Comparison of ENCODE assay signal across 9 cellular contexts in the genomic region with DNA sequence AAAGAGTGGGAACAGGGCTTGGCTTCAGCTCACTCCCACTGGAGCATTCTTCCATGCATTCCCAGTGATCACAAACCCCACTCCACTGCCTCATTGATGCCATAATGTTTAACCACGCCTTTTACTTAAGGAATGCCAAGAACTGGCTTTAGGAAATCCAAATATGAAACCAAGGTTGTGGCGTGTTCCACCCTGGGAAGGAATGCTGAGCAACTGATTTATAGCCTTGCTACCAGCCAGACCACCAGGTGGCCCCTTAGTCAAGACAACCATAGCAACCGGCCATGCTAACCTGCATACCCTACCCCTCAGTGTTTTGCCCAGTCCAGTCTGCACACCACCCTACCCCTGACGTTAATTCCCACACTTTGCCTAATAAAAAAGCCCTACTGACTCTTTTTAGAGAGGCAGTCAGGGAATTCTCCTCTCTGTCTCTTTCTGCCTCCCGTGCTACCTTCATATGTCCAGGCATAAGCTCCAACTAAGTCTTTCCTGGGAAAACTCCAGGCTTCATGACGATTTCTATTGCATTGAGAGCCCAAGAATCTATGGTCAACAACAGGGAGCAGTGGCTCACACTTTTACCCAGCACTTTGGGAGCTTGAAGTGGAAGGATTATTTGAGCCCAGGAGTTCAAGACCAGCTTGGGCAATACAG. TPM values are rescaled to one million over a fixed set of nuclear protein-coding genes. Genes with fewer than 3 reads are reported as not detected.
DNase-seq lines count a peak whose midpoint lies in the region; ATAC-seq and TF ChIP-seq lines count a peak whose summit lies in the region.
"Had no signal": no experiment of that assay in that cellular context is flagged by ENCODE, and none has a peak within 500 bp of the region (broad histone marks: within the 10 kb centered on the region; RNA-seq: fewer than 3 reads in every experiment).

No MANE protein-coding gene starts in this region.

- peak; percentile 30 for DNase-seq in activated CD8-positive, alpha-beta T cell treated with anti-CD3 and anti-CD28 coated beads for 36 hours
- no peak for DNase-seq in activated CD8-positive, alpha-beta T cell treated with anti-CD3 and anti-CD28 coated beads, Interleukin-2, amount 10 ng/mL, durations not matched to agents 7 days and 5 days
- peak; percentile 58 for DNase-seq in WTC11 (ENCODE audit: low spot score)
- peak in 1 of 2 donors; percentile 44 for DNase-seq in upper lobe of left lung
- no peak for DNase-seq in NCI-H2107 (lab: John Stamatoyannopoulos, UW)
- DNase-seq: CD4-positive, CD25-positive, alpha-beta regulatory T cell had no signal

- H3K27ac ChIP-seq in iPS-20b (ENCODE audit: low read length): no peak overlapping the region
- peak overlapping the region in 2 of 4 donors; percentile 7 to 38 for H3K27ac ChIP-seq in upper lobe of left lung

- no peaks in the 10 kb centered on the region; the same call in 1 of the 2 replicates for H3K4me1 ChIP-seq in iPS-20b (ENCODE audit: insufficient read depth, low read length)
- H3K4me1 ChIP-seq in upper lobe of left lung: peaks cover 0 to 6% (median 3%) of the 10 kb centered on the region in 4 donors

- no peak for TF ChIP-seq CTCF in activated CD8-positive, alpha-beta T cell treated with anti-CD3 and anti-CD28 coated beads for 36 hours (IDR thresholded peaks at IDR 0.05)
- TF ChIP-seq CTCF in WTC11 (IDR thresholded peaks at IDR 0.05) (no peak), upper lobe of left lung (IDR thresholded peaks at IDR 0.05) (peak in 4 of 6 experiments; percentile 9 to 42 (median 32))

- POLR2A ChIA-PET in activated CD8-positive, alpha-beta T cell treated with anti-CD3 and anti-CD28 coated beads for 36 hours (lab: Charles Lee): interaction anchor here (1.1 kb wide), 1 partner anchor 51 kb away, joined by 3 read pairs; no protein-coding TSS in a partner anchor
- POLR2A ChIA-PET in activated CD8-positive, alpha-beta T cell treated with anti-CD3 and anti-CD28 coated beads, Interleukin-2, amount 10 ng/mL, durations not matched to agents 7 days and 5 days (lab: Charles Lee): no interaction called here
- POLR2A ChIA-PET in WTC11 (lab: Charles Lee): no interaction called here

- no peaks in the 10 kb centered on the region for H3K27me3 ChIP-seq in iPS-20b (ENCODE audit: insufficient read depth, low read length)
- H3K27me3 ChIP-seq in upper lobe of left lung: no peaks in the 10 kb centered on the region

- WGBS in upper lobe of left lung, 2 donors: 35 to 47% methylated on average over 6 of the region's 6 CpGs

- TF ChIP-seq POLR2A in upper lobe of left lung (IDR thresholded peaks at IDR 0.05): no peak

- no peaks in the 10 kb centered on the region for H3K9me3 Mint-ChIP-seq in activated CD8-positive, alpha-beta T cell treated with anti-CD3 and anti-CD28 coated beads for 36 hours
- no peaks in the 10 kb centered on the region for H3K9me3 Mint-ChIP-seq in activated CD8-positive, alpha-beta T cell treated with anti-CD3 and anti-CD28 coated beads, Interleukin-2, amount 10 ng/mL, durations not matched to agents 7 days and 5 days (ENCODE audit: insufficient read depth)
- peaks cover under 1% of the 10 kb centered on the region; the same call in 1 of the 2 replicates for H3K9me3 Mint-ChIP-seq in WTC11
- H3K9me3 Mint-ChIP-seq: CD4-positive, CD25-positive, alpha-beta regulatory T cell had no signal

- intact Hi-C loops in activated CD8-positive, alpha-beta T cell treated with anti-CD3 and anti-CD28 coated beads for 36 hours (cut with micrococcal nuclease): no loop called here

- peaks cover 5% of the 10 kb centered on the region for H3K4me1 Mint-ChIP-seq in activated CD8-positive, alpha-beta T cell treated with anti-CD3 and anti-CD28 coated beads for 36 hours (ENCODE audit: low read depth)
- H3K4me1 Mint-ChIP-seq in activated CD8-positive, alpha-beta T cell treated with anti-CD3 and anti-CD28 coated beads, Interleukin-2, amount 10 ng/mL, durations not matched to agents 7 days and 5 days (ENCODE audit: low read depth): peaks cover 1% of the 10 kb centered on the region
- H3K4me1 Mint-ChIP-seq in WTC11: peaks cover 9% of the 10 kb centered on the region

- peak overlapping the region; percentile 0; the same call in 1 of the 2 replicates for H3K9ac ChIP-seq in iPS-20b (ENCODE audit: low read depth, low read length)

- CTCF ChIA-PET in activated CD8-positive, alpha-beta T cell treated with anti-CD3 and anti-CD28 coated beads for 36 hours (lab: Charles Lee): interaction anchor here (0.7 to 1.7 kb wide), 5 partner anchors 17 to 192 kb away, joined by 3 to 4 read pairs (median 4); no protein-coding TSS in a partner anchor
- CTCF ChIA-PET in activated CD8-positive, alpha-beta T cell treated with anti-CD3 and anti-CD28 coated beads, Interleukin-2, amount 10 ng/mL, durations not matched to agents 7 days and 5 days (lab: Charles Lee): interaction anchor here (0.7 to 1.7 kb wide), 3 partner anchors 17 to 45 kb away, joined by 3 to 5 read pairs (median 4); no protein-coding TSS in a partner anchor
- CTCF ChIA-PET in WTC11 (lab: Charles Lee): interaction anchor here (0.5 to 2.8 kb wide), 17 partner anchors 15 to 136 kb away, joined by 3 to 19 read pairs (median 4); a partner anchor contains a TSS

- no peak for TF ChIP-seq EP300 in upper lobe of left lung (IDR thresholded peaks at IDR 0.05)

- peak; percentile 47 for ATAC-seq in activated CD8-positive, alpha-beta T cell treated with anti-CD3 and anti-CD28 coated beads for 36 hours
- no peak for ATAC-seq in activated CD8-positive, alpha-beta T cell treated with anti-CD3 and anti-CD28 coated beads, Interleukin-2, amount 10 ng/mL, durations not matched to agents 7 days and 5 days
- ATAC-seq in WTC11 (peak; percentile 97), upper lobe of left lung (ENCODE audit: low FRiP score in 2 of 2) (peak; percentile 43 to 82), GM21786 (IDR thresholded peaks at IDR 0.05; ENCODE audit: unreplicated experiment) (no peak), GM21723 (IDR thresholded peaks at IDR 0.05; ENCODE audit: unreplicated experiment) (no peak)

- H3K36me3 Mint-ChIP-seq in activated CD8-positive, alpha-beta T cell treated with anti-CD3 and anti-CD28 coated beads for 36 hours (ENCODE audit: low read depth): no peaks in the 10 kb centered on the region
- no peaks in the 10 kb centered on the region for H3K36me3 Mint-ChIP-seq in activated CD8-positive, alpha-beta T cell treated with anti-CD3 and anti-CD28 coated beads, Interleukin-2, amount 10 ng/mL, durations not matched to agents 7 days and 5 days (ENCODE audit: low read depth)
- H3K36me3 Mint-ChIP-seq in WTC11: peaks cover under 1% of the 10 kb centered on the region; the same call in 1 of the 2 replicates
- H3K36me3 Mint-ChIP-seq: CD4-positive, CD25-positive, alpha-beta regulatory T cell had no signal

- H3K36me3 ChIP-seq in iPS-20b (ENCODE audit: insufficient read depth, low read depth, low read length): no peaks in the 10 kb centered on the region
- no peaks in the 10 kb centered on the region for H3K36me3 ChIP-seq in upper lobe of left lung

- H3K9me3 ChIP-seq in iPS-20b (ENCODE audit: insufficient read depth, low read depth, low read length): no peaks in the 10 kb centered on the region
- no peaks in the 10 kb centered on the region for H3K9me3 ChIP-seq in upper lobe of left lung

- no peak overlapping the region for H3K4me3 Mint-ChIP-seq in activated CD8-positive, alpha-beta T cell treated with anti-CD3 and anti-CD28 coated beads for 36 hours
- H3K4me3 Mint-ChIP-seq in activated CD8-positive, alpha-beta T cell treated with anti-CD3 and anti-CD28 coated beads, Interleukin-2, amount 10 ng/mL, durations not matched to agents 7 days and 5 days: no peak overlapping the region
- H3K4me3 Mint-ChIP-seq in WTC11: no peak overlapping the region
- H3K4me3 Mint-ChIP-seq: CD4-positive, CD25-positive, alpha-beta regulatory T cell had no signal

- H3K27me3 Mint-ChIP-seq in activated CD8-positive, alpha-beta T cell treated with anti-CD3 and anti-CD28 coated beads for 36 hours: no peaks in the 10 kb centered on the region
- no peaks in the 10 kb centered on the region for H3K27me3 Mint-ChIP-seq in activated CD8-positive, alpha-beta T cell treated with anti-CD3 and anti-CD28 coated beads, Interleukin-2, amount 10 ng/mL, durations not matched to agents 7 days and 5 days (ENCODE audit: low read depth)
- H3K27me3 Mint-ChIP-seq in WTC11 (ENCODE audit: low read depth): no peaks in the 10 kb centered on the region; the same call in 1 of the 2 replicates
- H3K27me3 Mint-ChIP-seq: CD4-positive, CD25-positive, alpha-beta regulatory T cell had no signal

- H3K27ac Mint-ChIP-seq in activated CD8-positive, alpha-beta T cell treated with anti-CD3 and anti-CD28 coated beads for 36 hours: no peak overlapping the region
- no peak overlapping the region for H3K27ac Mint-ChIP-seq in activated CD8-positive, alpha-beta T cell treated with anti-CD3 and anti-CD28 coated beads, Interleukin-2, amount 10 ng/mL, durations not matched to agents 7 days and 5 days
- peak overlapping the region; percentile 59 for H3K27ac Mint-ChIP-seq in WTC11

- H3K4me3 ChIP-seq in iPS-20b (ENCODE audit: low read length) (no peak overlapping the region), upper lobe of left lung (no peak overlapping the region)

TF ChIP-seq in WTC11, 78 proteins besides CTCF, POLR2A, EP300 and RAD21 (continues in another document):
- no peak for TF ChIP-seq SP1 (CRISPR knock-in tag; conservative IDR thresholded peaks at IDR 0.05)
- TF ChIP-seq, protein P1, sequence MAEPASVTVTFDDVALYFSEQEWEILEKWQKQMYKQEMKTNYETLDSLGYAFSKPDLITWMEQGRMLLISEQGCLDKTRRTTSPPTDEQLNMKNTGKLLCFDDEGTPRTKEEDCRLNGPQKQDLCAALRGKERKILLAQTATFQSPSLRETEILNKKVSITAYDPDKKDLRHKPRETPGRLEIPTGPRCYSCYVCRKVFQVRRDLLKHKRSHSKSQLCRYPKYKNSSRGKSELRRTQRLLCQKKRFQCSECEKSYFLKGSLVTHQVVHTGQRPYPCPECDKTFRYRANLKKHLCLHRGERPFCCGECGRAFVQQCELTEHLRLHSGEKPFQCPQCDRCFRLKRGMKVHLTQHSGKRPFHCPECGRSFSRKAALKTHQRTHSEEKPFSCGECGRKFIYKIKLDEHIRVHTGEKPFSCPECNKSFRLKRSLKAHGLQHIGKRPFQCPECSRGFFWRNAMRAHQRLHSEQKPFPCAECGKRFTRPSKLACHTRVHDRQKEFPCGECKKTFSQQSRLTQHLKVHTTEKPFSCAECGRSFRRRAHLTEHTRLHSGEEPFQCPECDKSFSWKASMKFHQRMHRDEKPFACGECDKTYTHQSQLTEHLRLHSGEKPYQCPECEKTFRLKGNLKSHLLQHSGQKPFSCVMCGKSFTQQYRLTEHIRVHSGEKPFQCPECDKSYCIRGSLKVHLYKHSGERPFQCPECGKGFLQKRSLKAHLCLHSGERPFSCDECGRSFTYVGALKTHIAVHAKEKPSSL (CRISPR knock-in tag; conservative IDR thresholded peaks at IDR 0.05): no peak
- no peak for TF ChIP-seq HMGA2 (CRISPR knock-in tag; IDR thresholded peaks at IDR 0.05)
- no peak for TF ChIP-seq GRHL2 (CRISPR knock-in tag; IDR thresholded peaks at IDR 0.05; ENCODE audit: insufficient replicate concordance, severe bottlenecking)

RNA-seq across cellular contexts. Expression of a gene that starts 27.0 kb away (rescaled TPM):
- 100 to 1,000 TPM; 134 to 141 TPM for total RNA-seq in activated CD8-positive, alpha-beta T cell treated with anti-CD3 and anti-CD28 coated beads for 36 hours
- 100 to 1,000 TPM; 215 to 216 TPM for total RNA-seq in activated CD8-positive, alpha-beta T cell treated with anti-CD3 and anti-CD28 coated beads, Interleukin-2, amount 10 ng/mL, durations not matched to agents 7 days and 5 days
- 272 to 314 TPM (median 311 TPM) in 3 replicates for total RNA-seq in WTC11 (2021)
- 100 to 1,000 TPM; 114 to 348 (median 186) TPM for total RNA-seq in upper lobe of left lung

Comparison
In these comparisons a context has a peak if more than half of its experiments do, and no peak if none do; other contexts are left out.
1. ATAC-seq: peak in activated CD8-positive, alpha-beta T cell treated with anti-CD3 and anti-CD28 coated beads for 36 hours (single experiment), WTC11 (single experiment) and upper lobe of left lung (2 of 2); none in activated CD8-positive, alpha-beta T cell treated with anti-CD3 and anti-CD28 coated beads, Interleukin-2, amount 10 ng/mL, durations not matched to agents 7 days and 5 days (single experiment), GM21786 (single experiment) and GM21723 (single experiment).
2. DNase-seq: peak in activated CD8-positive, alpha-beta T cell treated with anti-CD3 and anti-CD28 coated beads for 36 hours (single experiment) and WTC11 (single experiment); none in activated CD8-positive, alpha-beta T cell treated with anti-CD3 and anti-CD28 coated beads, Interleukin-2, amount 10 ng/mL, durations not matched to agents 7 days and 5 days (single experiment) and NCI-H2107 (single experiment).
3. CTCF ChIP-seq: peak in upper lobe of left lung (4 of 6); none in activated CD8-positive, alpha-beta T cell treated with anti-CD3 and anti-CD28 coated beads for 36 hours (single experiment) and WTC11 (single experiment).